In genomic region chr1:52670599-52670998, GRCh38 we compare ENCODE assay signal across 24 cellular contexts. TPM values are rescaled to one million over a fixed set of nuclear protein-coding genes. Genes with fewer than 3 reads are reported as not detected.
A peak's percentile ranks its signal among the peaks of the same experiment; 100 is the strongest.
DNase-seq lines count a peak whose midpoint lies in the region; ATAC-seq and TF ChIP-seq lines count a peak whose summit lies in the region.
"Had no signal": no experiment of that assay in that cellular context is flagged by ENCODE, and none has a peak within 500 bp of the region (broad histone marks: within the 10 kb centered on the region; RNA-seq: fewer than 3 reads in every experiment).

No MANE protein-coding gene starts in this region.

- 100% methylated on average over 2 of the region's 2 CpGs for WGBS in mammary epithelial cell (ENCODE audit: low coverage, missing lambda C conversion rate)
- WGBS in psoas muscle, 3 donors, result 32 to 63% (median 34%) methylated on average over 2 of the region's 2 CpGs

- H3K27me3 ChIP-seq in mammary epithelial cell (ENCODE audit: insufficient read depth, low read length) (no peaks in the 10 kb centered on the region), psoas muscle (ENCODE audit: insufficient read depth in 3 of 3, low read length in 2 of 3) (no peaks in the 10 kb centered on the region)
- H3K27me3 ChIP-seq: BLaER1 treated with 17β-estradiol and CSF1 and Interleukin-3, amounts not matched to agents 10 nM and 100 nM had no signal

- TF ChIP-seq CTCF in MCF 10A (IDR thresholded peaks at IDR 0.05; ENCODE audit: unreplicated experiment), result no peak
- no peak for TF ChIP-seq CTCF in mammary epithelial cell (conservative IDR thresholded peaks at IDR 0.05 in 1 of 2, IDR thresholded peaks at IDR 0.05 in 1 of 2; ENCODE audit: extremely low read depth in 1 of 2, insufficient read depth in 1 of 2, low read depth in 1 of 2, low read length in 2 of 2)
- no peak for TF ChIP-seq CTCF in choroid plexus epithelial cell (conservative IDR thresholded peaks at IDR 0.05; ENCODE audit: low read depth, low read length)
- TF ChIP-seq CTCF in psoas muscle (IDR thresholded peaks at IDR 0.05), result no peak

- BruUV-seq in MCF 10A (replicated peaks; lab: Mats Ljungman, UMichigan) (no TSS peak), mammary epithelial cell (replicated peaks; lab: Mats Ljungman, UMichigan) (no TSS peak)

- H3K27me3 Mint-ChIP-seq in MCF 10A (ENCODE audit: insufficient read depth, unreplicated experiment), result no peaks in the 10 kb centered on the region
- H3K27me3 Mint-ChIP-seq in stimulated activated memory B cell treated with anti-CD40 and anti-IgM and Interleukin-4, amounts not matched to agents 10 μg/mL and 1 μg/mL and 100 μg/mL, for 72 hours, result no peaks in the 10 kb centered on the region
- H3K27me3 Mint-ChIP-seq: CD4-positive, alpha-beta T cell had no signal

- DNase-seq in MCF 10A (ENCODE audit: unreplicated experiment) (no peak), mammary epithelial cell (no peak), choroid plexus epithelial cell (ENCODE audit: low read depth) (peak; percentile 21), psoas muscle (no peak), GM19238 (ENCODE audit: insufficient read length, low spot score) (no peak), 8988T (no peak)
- DNase-seq: ACHN; CD4-positive, alpha-beta T cell; NCI-H1092; NCI-H1417 treated with DMSO at 0.1 percent for 48 hours; NCI-H1694 treated with DMSO at 0.1 percent for 48 hours; NCI-H2081; NCI-H2227 treated with DMSO at 0.1 percent for 48 hours; NCI-H526 treated with DMSO at 0.1 percent for 48 hours; RPMI8226; SHP77 had no signal

- ATAC-seq in psoas muscle, result peak in 2 of 4 donors; percentile 38 to 71
- no peak for ATAC-seq in stimulated activated memory B cell treated with anti-CD40 and anti-IgM and Interleukin-4, amounts not matched to agents 10 μg/mL and 1 μg/mL and 100 μg/mL, for 72 hours
- ATAC-seq in HG03469 (IDR thresholded peaks at IDR 0.05; ENCODE audit: unreplicated experiment), result no peak
- ATAC-seq: HCT116 had no signal

- H2AFZ ChIP-seq in mammary epithelial cell (ENCODE audit: low read depth, low read length), result no peak overlapping the region

- H3K79me2 ChIP-seq in mammary epithelial cell (ENCODE audit: insufficient read depth, low read length), result no peaks in the 10 kb centered on the region

- H3K9me3 ChIP-seq in mammary epithelial cell (replicated peaks; ENCODE audit: insufficient read depth, low read length) (no peaks in the 10 kb centered on the region), psoas muscle (no peaks in the 10 kb centered on the region)

- dilution Hi-C loops in mammary epithelial cell (cut with HindIII; ENCODE audit: low sequenced_read_pairs), result loop anchor here (25.0 kb wide), 1 partner anchor 258 kb away; the partner anchor contains the start of genes ORC1 and PRPF38A

- H3K4me3 Mint-ChIP-seq in MCF 10A (ENCODE audit: unreplicated experiment), result no peak overlapping the region
- H3K4me3 Mint-ChIP-seq in stimulated activated memory B cell treated with anti-CD40 and anti-IgM and Interleukin-4, amounts not matched to agents 10 μg/mL and 1 μg/mL and 100 μg/mL, for 72 hours, result no peak overlapping the region
- H3K4me3 Mint-ChIP-seq: CD4-positive, alpha-beta T cell had no signal

- H3K4me1 ChIP-seq in mammary epithelial cell (ENCODE audit: insufficient read depth, low read length), result peaks cover 52% of the 10 kb centered on the region
- peaks cover 8% of the 10 kb centered on the region for H3K4me1 ChIP-seq in psoas muscle

- no peaks in the 10 kb centered on the region for H3K36me3 ChIP-seq in mammary epithelial cell (ENCODE audit: insufficient read depth, low read length)
- H3K36me3 ChIP-seq in psoas muscle (ENCODE audit: insufficient read depth in 1 of 2, low read depth in 1 of 2), result no peaks in the 10 kb centered on the region

- peaks cover 4% of the 10 kb centered on the region for H3K36me3 Mint-ChIP-seq in MCF 10A (ENCODE audit: insufficient read depth, unreplicated experiment)
- peaks cover 40% of the 10 kb centered on the region for H3K36me3 Mint-ChIP-seq in stimulated activated memory B cell treated with anti-CD40 and anti-IgM and Interleukin-4, amounts not matched to agents 10 μg/mL and 1 μg/mL and 100 μg/mL, for 72 hours

- H3K4me3 ChIP-seq in mammary epithelial cell (replicated peaks in 1 of 3; ENCODE audit: insufficient read depth in 1 of 3, low read depth in 2 of 3, low read length in 3 of 3) (no peak overlapping the region), choroid plexus epithelial cell (ENCODE audit: low read depth, low read length) (no peak overlapping the region), psoas muscle (no peak overlapping the region)
- H3K4me3 ChIP-seq: BLaER1 treated with 17β-estradiol and CSF1 and Interleukin-3, amounts not matched to agents 10 nM and 100 nM had no signal

- intact Hi-C loops in MCF 10A (cut with micrococcal nuclease), result no loop called here
- intact Hi-C loops in mammary epithelial cell (cut with micrococcal nuclease), result no loop called here
- intact Hi-C loops in psoas muscle (cut with DNase I), result loop anchor here in 1 of 2 donors (10.0 kb wide), 1 partner anchor 116 kb away; the partner anchor contains the start of gene TUT4

- H4K20me1 ChIP-seq in mammary epithelial cell (ENCODE audit: insufficient read depth, low read length), result no peaks in the 10 kb centered on the region
- H4K20me1 ChIP-seq: BLaER1 treated with 17β-estradiol and CSF1 and Interleukin-3, amounts not matched to agents 10 nM and 100 nM had no signal

- H3K9ac ChIP-seq in mammary epithelial cell (ENCODE audit: insufficient read depth, low read length), result no peak overlapping the region
- H3K9ac ChIP-seq: BLaER1 treated with 17β-estradiol and CSF1 and Interleukin-3, amounts not matched to agents 10 nM and 100 nM had no signal

- in situ Hi-C loops in mammary epithelial cell (cut with MboI; ENCODE audit: low sequenced_read_pairs in 2 of 2), result no loop called here

- H3K4me2 ChIP-seq in mammary epithelial cell (ENCODE audit: insufficient read depth, low read depth, low read length), result no peak overlapping the region

- CTCF ChIA-PET in MCF 10A (lab: Yijun Ruan, JAX) (interaction anchor here (4.4 kb wide), 1 partner anchor 16 kb away, joined by 30 read pairs; no protein-coding TSS in a partner anchor), mammary epithelial cell (lab: Charles Lee; ENCODE audit: low non-redundant PET) (no interaction called here)

- H3K27ac ChIP-seq in mammary epithelial cell (ENCODE audit: insufficient read depth, low read depth, low read length), result no peak overlapping the region
- H3K27ac ChIP-seq in psoas muscle, result peak overlapping the region; percentile 51
- H3K27ac ChIP-seq: 22Rv1, HL-60 had no signal

- no peaks in the 10 kb centered on the region for H3K9me3 Mint-ChIP-seq in MCF 10A (ENCODE audit: unreplicated experiment)
- H3K9me3 Mint-ChIP-seq in stimulated activated memory B cell treated with anti-CD40 and anti-IgM and Interleukin-4, amounts not matched to agents 10 μg/mL and 1 μg/mL and 100 μg/mL, for 72 hours, result no peaks in the 10 kb centered on the region
- H3K9me3 Mint-ChIP-seq: CD4-positive, alpha-beta T cell had no signal

- peak overlapping the region; percentile 94 for H3K27ac Mint-ChIP-seq in MCF 10A (ENCODE audit: low read depth, unreplicated experiment)
- peak overlapping the region; percentile 61 for H3K27ac Mint-ChIP-seq in stimulated activated memory B cell treated with anti-CD40 and anti-IgM and Interleukin-4, amounts not matched to agents 10 μg/mL and 1 μg/mL and 100 μg/mL, for 72 hours
- H3K27ac Mint-ChIP-seq: CD4-positive, alpha-beta T cell had no signal

- peaks cover 39% of the 10 kb centered on the region for H3K4me1 Mint-ChIP-seq in MCF 10A (ENCODE audit: insufficient read depth, unreplicated experiment)
- H3K4me1 Mint-ChIP-seq in stimulated activated memory B cell treated with anti-CD40 and anti-IgM and Interleukin-4, amounts not matched to agents 10 μg/mL and 1 μg/mL and 100 μg/mL, for 72 hours, result peaks cover 23% of the 10 kb centered on the region

- POLR2A ChIA-PET in MCF 10A (lab: Yijun Ruan, JAX), result interaction anchor here (1.2 to 13.1 kb wide), 5 partner anchors 10 to 150 kb away, joined by 4 to 284 read pairs (median 9); partner anchors contain the start of gene TUT4

RNA-seq across cellular contexts. Expression of gene COA7, which starts 27.5 kb away (rescaled TPM):
- total RNA-seq in MCF 10A (2022), result 28.0 and 38.9 TPM in 2 replicates
- total RNA-seq in mammary epithelial cell, result 10 to 100 TPM; 13.8 to 33.0 TPM
- polyA plus RNA-seq in mammary epithelial cell, result 21.6 TPM
- polyA minus RNA-seq in mammary epithelial cell, result 32.1 TPM
- total RNA-seq in psoas muscle, result 10 to 100 TPM; 25.2 to 48.8 (median 38.7) TPM
- polyA plus RNA-seq in psoas muscle, result 10 to 100 TPM; 27.4 to 41.8 (median 30.5) TPM

RNA-seq across cellular contexts. Expression of gene SHISAL2A, which starts 37.6 kb away (rescaled TPM):
- total RNA-seq in MCF 10A (2022) (0.26 TPM in 1 of 2 replicates, not detected in the other), mammary epithelial cell (under 1 TPM; under 0.01 to 0.31 TPM), psoas muscle (1 to 10 TPM in 1 of 4 donors, under 1 TPM in 3; 0.19 to 1.6 (median 0.45) TPM)
- polyA plus RNA-seq in mammary epithelial cell (not detected), psoas muscle (under 1 TPM; 0.13 to 0.44 (median 0.25) TPM)
- polyA minus RNA-seq in mammary epithelial cell, result not detected
- total RNA-seq: H4, NCI-H460 had no signal

RNA-seq across cellular contexts. Expression of gene ZYG11B, which starts 55.7 kb away (rescaled TPM):
- 16.2 and 18.6 TPM in 2 replicates for total RNA-seq in MCF 10A (2022)
- total RNA-seq in mammary epithelial cell, result 10 to 100 TPM; 18.8 to 42.0 TPM
- 8.9 TPM for polyA plus RNA-seq in mammary epithelial cell
- 22.4 TPM for polyA minus RNA-seq in mammary epithelial cell
- 100 to 1,000 TPM in 2 of 4 donors, 10 to 100 TPM in 2; 72.0 to 152 (median 97.1) TPM for total RNA-seq in psoas muscle
- 10 to 100 TPM; 11.4 to 91.0 (median 24.4) TPM for polyA plus RNA-seq in psoas muscle
